In genomic region chr6:3737149-3737830, GRCh38 we compare ENCODE assay signal across 12 cellular contexts.
"Had no signal": no experiment of that assay in that cellular context is flagged by ENCODE, and none has a peak within 500 bp of the region (broad histone marks: within the 10 kb centered on the region; RNA-seq: fewer than 3 reads in every experiment).

No MANE protein-coding gene starts in this region.

- H3K9me3 ChIP-seq: ovary, uterus had no signal

- DNase-seq: activated CD4-positive, alpha-beta T cell treated with anti-CD3 and anti-CD28 coated beads, Interleukin-2, amount 10 ng/mL, durations not matched to agents 7 days and 5 days; activated naive CD4-positive, alpha-beta T cell; hippocampal formation; stimulated activated CD4-positive, alpha-beta T cell treated with anti-CD3 and anti-CD28 coated beads, Interleukin-12 subunit alpha, Interleukin-12 subunit beta, amount 100 ng/mL, for 4 hours; stimulated activated CD4-positive, alpha-beta T cell treated with anti-CD3 and anti-CD28 coated beads, Interleukin-2, amount 100 ng/mL, for 24 hours; stomach; SW 1271 had no signal

- H3K36me3 ChIP-seq: ovary, uterus had no signal

- H3K4me3 ChIP-seq: gastroesophageal sphincter, ovary, stomach, uterus had no signal

- ATAC-seq: gastroesophageal sphincter had no signal

- H3K27ac Mint-ChIP-seq: activated CD4-positive, alpha-beta T cell treated with anti-CD3 and anti-CD28 coated beads, Interleukin-2, amount 10 ng/mL, durations not matched to agents 7 days and 5 days; T-helper 2 cell treated with Interferon-gamma antibody and Interleukin-4, amounts not matched to agents 5 μg/mL and 100 μg/mL, for 36 hours had no signal

- H3K4me3 Mint-ChIP-seq: activated CD4-positive, alpha-beta T cell treated with anti-CD3 and anti-CD28 coated beads, Interleukin-2, amount 10 ng/mL, durations not matched to agents 7 days and 5 days; neural crest cell; T-helper 2 cell treated with Interferon-gamma antibody and Interleukin-4, amounts not matched to agents 5 μg/mL and 100 μg/mL, for 36 hours had no signal

- H3K27me3 ChIP-seq: gastroesophageal sphincter, ovary, stomach, uterus had no signal

- H3K27ac ChIP-seq: ovary, stomach, uterus had no signal
